Comparison of ENCODE assay signal across 26 cellular contexts in the genomic region with DNA sequence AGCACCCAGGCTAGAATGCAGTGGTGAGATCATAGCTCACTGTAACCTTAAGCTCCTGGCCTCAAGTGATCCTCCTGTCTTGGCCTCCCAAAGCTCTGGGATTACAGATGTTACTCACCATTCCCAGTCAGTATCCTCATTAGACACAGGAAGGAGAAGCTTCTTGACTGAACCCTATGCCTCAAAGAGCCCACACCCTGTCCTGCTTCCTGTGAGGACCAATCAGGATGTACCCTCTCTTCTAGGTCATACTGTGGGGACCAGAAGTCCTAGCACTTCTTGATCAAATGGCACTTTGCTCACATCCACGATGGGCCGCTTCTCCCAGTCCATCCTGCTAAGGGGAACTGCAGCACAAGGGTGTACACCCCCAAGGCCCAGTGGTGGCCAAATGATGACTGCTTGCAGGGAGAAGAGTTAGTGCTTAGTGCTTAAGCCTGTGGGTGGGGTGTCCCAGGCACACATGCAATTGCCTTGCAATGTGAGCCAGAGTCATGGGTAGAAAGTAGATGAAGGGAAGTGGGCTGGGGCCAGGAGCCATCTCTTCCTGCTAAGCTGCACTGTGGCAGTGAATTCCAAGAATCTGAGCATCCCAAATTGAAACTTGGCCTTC. TPM values are rescaled to one million over a fixed set of nuclear protein-coding genes. Genes with fewer than 3 reads are reported as not detected.
"Had no signal": no experiment of that assay in that cellular context is flagged by ENCODE, and none has a peak within 500 bp of the region (broad histone marks: within the 10 kb centered on the region; RNA-seq: fewer than 3 reads in every experiment).

No MANE protein-coding gene starts in this region.

- H3K27me3 Mint-ChIP-seq: activated CD4-positive, alpha-beta memory T cell treated with anti-CD3 and anti-CD28 coated beads for 36 hours; T-cell had no signal

- ATAC-seq: activated naive CD4-positive, alpha-beta T cell treated with anti-CD3 and anti-CD28 coated beads, Interleukin-2, amount 50 U/mL, for 72 hours; activated T-cell treated with anti-CD3 and anti-CD28 coated beads, Interleukin-2, amount 50 U/mL, for 4 hours; T-cell had no signal

- H3K4me3 Mint-ChIP-seq: activated CD4-positive, alpha-beta memory T cell treated with anti-CD3 and anti-CD28 coated beads for 36 hours; activated CD4-positive, alpha-beta T cell treated with anti-CD3 and anti-CD28 coated beads, Interleukin-2, amount 10 ng/mL, durations not matched to agents 7 days and 5 days; activated T-cell treated with anti-CD3 and anti-CD28 coated beads, Interleukin-2, amount 50 U/mL, for 4 hours; IgD-negative memory B cell; T-cell had no signal

- H3K27ac ChIP-seq: brain microvascular endothelial cell, cardiac muscle cell, SK-N-MC, VCaP had no signal

- H3K27me3 ChIP-seq: brain microvascular endothelial cell had no signal

- H3K4me1 Mint-ChIP-seq: IgD-negative memory B cell, T-cell had no signal

- H3K9me3 Mint-ChIP-seq: activated CD4-positive, alpha-beta memory T cell treated with anti-CD3 and anti-CD28 coated beads for 36 hours; activated CD4-positive, alpha-beta T cell treated with anti-CD3 and anti-CD28 coated beads, Interleukin-2, amount 10 ng/mL, durations not matched to agents 7 days and 5 days; activated naive CD4-positive, alpha-beta T cell treated with anti-CD3 and anti-CD28 coated beads, Interleukin-2, amount 50 U/mL, for 72 hours; activated T-cell treated with anti-CD3 and anti-CD28 coated beads, Interleukin-2, amount 50 U/mL, for 4 hours; IgD-negative memory B cell; T-cell had no signal

- DNase-seq: activated CD4-positive, alpha-beta memory T cell treated with anti-CD3 and anti-CD28 coated beads for 36 hours; activated CD4-positive, alpha-beta T cell treated with anti-CD3 and anti-CD28 coated beads, Interleukin-2, amount 10 ng/mL, durations not matched to agents 7 days and 5 days; activated CD4-positive, CD25-positive, alpha-beta regulatory T cell; activated effector memory CD4-positive, alpha-beta T cell treated with anti-CD3 and anti-CD28 coated beads, Interleukin-2, amount 50 U/mL, for 16 hours; activated naive CD4-positive, alpha-beta T cell treated with Interleukin-2 at 50 U/mL for 16 hours; activated T-cell treated with anti-CD3 and anti-CD28 coated beads, Interleukin-2, amount 50 U/mL, for 4 hours; brain microvascular endothelial cell; KG1; NCI-H1092 treated with DMSO at 0.1 percent for 48 hours; NCI-H1417 treated with DMSO at 0.1 percent for 48 hours; NCI-H1694; NCI-H2029; NCI-H2107; NCI-H2171 treated with DMSO at 0.1 percent for 48 hours; NCI-H226; NCI-H526 treated with DMSO at 0.1 percent for 48 hours; NCI-H82; T-cell had no signal

- H3K36me3 Mint-ChIP-seq: activated CD4-positive, alpha-beta memory T cell treated with anti-CD3 and anti-CD28 coated beads for 36 hours; activated naive CD4-positive, alpha-beta T cell treated with anti-CD3 and anti-CD28 coated beads, Interleukin-2, amount 50 U/mL, for 72 hours; IgD-negative memory B cell; T-cell had no signal

- H3K27ac Mint-ChIP-seq: activated CD4-positive, alpha-beta memory T cell treated with anti-CD3 and anti-CD28 coated beads for 36 hours; activated CD4-positive, alpha-beta T cell treated with anti-CD3 and anti-CD28 coated beads, Interleukin-2, amount 10 ng/mL, durations not matched to agents 7 days and 5 days; activated naive CD4-positive, alpha-beta T cell treated with anti-CD3 and anti-CD28 coated beads, Interleukin-2, amount 50 U/mL, for 72 hours; IgD-negative memory B cell; T-cell had no signal

RNA-seq across cellular contexts. Expression of gene CD34, which starts 9.8 kb away (rescaled TPM):
- total RNA-seq: activated CD4-positive, alpha-beta memory T cell treated with anti-CD3 and anti-CD28 coated beads for 36 hours; MCF 10A; NCI-H460; OCI-LY7 had no signal
